Comparison of ENCODE assay signal across 8 cellular contexts in genomic region chr9:37784291-37784639, GRCh38. TPM values are rescaled to one million over a fixed set of nuclear protein-coding genes. Genes with fewer than 3 reads are reported as not detected.
DNase-seq lines count a peak whose midpoint lies in the region; ATAC-seq and TF ChIP-seq lines count a peak whose summit lies in the region.

No MANE protein-coding gene starts in this region.

- peaks cover 0 to 2% of the 10 kb centered on the region in 2 donors for H3K27me3 Mint-ChIP-seq in natural killer cell (ENCODE audit: low read depth in 2 of 2)

- DNase-seq in BJ (ENCODE audit: low read depth) = no peak
- DNase-seq in coronary artery (ENCODE audit: low spot score) = no peak
- DNase-seq in natural killer cell = no peak
- no peak for DNase-seq in MV-4-11 (lab: John Stamatoyannopoulos, UW)

- intact Hi-C loops in natural killer cell (cut with micrococcal nuclease) = no loop called here

- CTCF ChIA-PET in BJ (lab: Yijun Ruan, JAX) = interaction anchor here (0.7 to 2.6 kb wide), 3 partner anchors 13 to 58 kb away, joined by 3 to 7 read pairs (median 3); no protein-coding TSS in a partner anchor

- H3K4me3 ChIP-seq in BJ (ENCODE audit: low read depth, low read length) = peak overlapping the region; percentile 82
- H3K4me3 ChIP-seq in KMS-11 (IDR thresholded peaks at IDR 0.05; ENCODE audit: insufficient read depth, low read depth, low read length) = no peak overlapping the region
- H3K4me3 ChIP-seq in coronary artery = peak overlapping the region; percentile 99

- no peak for TF ChIP-seq CTCF in BJ (IDR thresholded peaks at IDR 0.05; ENCODE audit: insufficient read depth, low read depth, low read length)
- TF ChIP-seq CTCF in KMS-11 (conservative IDR thresholded peaks at IDR 0.05; ENCODE audit: low read depth, low read length) = no peak
- TF ChIP-seq CTCF in coronary artery (IDR thresholded peaks at IDR 0.05) = no peak
- TF ChIP-seq CTCF in natural killer cell (IDR thresholded peaks at IDR 0.05) = no peak

- peak in 1 of 3 donors; percentile 15 for ATAC-seq in natural killer cell
- no peak for ATAC-seq in GM19397 (IDR thresholded peaks at IDR 0.05; ENCODE audit: unreplicated experiment)
- no peak for ATAC-seq in HG03280 (IDR thresholded peaks at IDR 0.05; ENCODE audit: unreplicated experiment)
- no peak for ATAC-seq in GM18517 (IDR thresholded peaks at IDR 0.05; ENCODE audit: unreplicated experiment)

- H3K4me1 ChIP-seq in KMS-11 (ENCODE audit: low read depth, poor library complexity, severe bottlenecking) = peaks cover 21% of the 10 kb centered on the region

- no peaks in the 10 kb centered on the region for H3K9me3 Mint-ChIP-seq in natural killer cell

- peaks cover 35 to 43% of the 10 kb centered on the region in 2 donors for H3K4me1 Mint-ChIP-seq in natural killer cell

- POLR2A ChIA-PET in BJ (lab: Charles Lee) = no interaction called here

- peak overlapping the region; percentile 96 to 99 for H3K27ac Mint-ChIP-seq in natural killer cell

- peaks cover 5% of the 10 kb centered on the region; the same call in 1 of the 2 replicates for H3K36me3 ChIP-seq in BJ (ENCODE audit: control insufficient read depth, insufficient read depth, low read length)
- peaks cover 9% of the 10 kb centered on the region; the same call in 1 of the 2 replicates for H3K36me3 ChIP-seq in KMS-11 (ENCODE audit: insufficient read depth)

- H3K27me3 ChIP-seq in BJ (ENCODE audit: control insufficient read depth, insufficient read depth, low read length) = no peaks in the 10 kb centered on the region
- H3K27me3 ChIP-seq in KMS-11 (ENCODE audit: insufficient read depth, low read depth) = no peaks in the 10 kb centered on the region

- peaks cover 35% of the 10 kb centered on the region for H3K79me2 ChIP-seq in KMS-11 (ENCODE audit: insufficient read depth, low read depth)

- H3K36me3 Mint-ChIP-seq in natural killer cell = peaks cover 21% of the 10 kb centered on the region

- peak overlapping the region; percentile 98 for H3K4me3 Mint-ChIP-seq in natural killer cell

- peak overlapping the region; percentile 71 for H3K9ac ChIP-seq in KMS-11

- no peaks in the 10 kb centered on the region for H4K20me1 ChIP-seq in KMS-11 (ENCODE audit: insufficient read depth)

- peak overlapping the region; percentile 80 for H3K4me2 ChIP-seq in KMS-11

- H3K27ac ChIP-seq in KMS-11 (peak overlapping the region; percentile 67), coronary artery (peak overlapping the region; percentile 76 to 90)

- peak overlapping the region; percentile 97 for H2AFZ ChIP-seq in KMS-11 (ENCODE audit: low read depth)

RNA-seq across cellular contexts. Expression of gene EXOSC3, which starts 0.6 kb away (rescaled TPM):
- polyA plus RNA-seq in BJ (2011; rRNA removed) = 14.2 and 21.8 TPM in 2 replicates
- 7.7 and 10.4 TPM in 2 replicates for polyA minus RNA-seq in BJ (2011; rRNA and poly(A)+ RNA removed)
- total RNA-seq in natural killer cell = 10 to 100 TPM; 20.3 to 42.7 (median 24.5) TPM

RNA-seq across cellular contexts. Expression of gene DCAF10, which starts 16.3 kb away (rescaled TPM):
- polyA plus RNA-seq in BJ (2011; rRNA removed) = 22.0 and 25.2 TPM in 2 replicates
- polyA minus RNA-seq in BJ (2011; rRNA and poly(A)+ RNA removed) = 25.0 and 35.5 TPM in 2 replicates
- total RNA-seq in natural killer cell = 10 to 100 TPM; 12.9 to 21.0 (median 18.5) TPM

RNA-seq across cellular contexts. Expression of gene TRMT10B, which starts 30.7 kb away (rescaled TPM):
- 5.3 and 5.8 TPM in 2 replicates for polyA plus RNA-seq in BJ (2011; rRNA removed)
- polyA minus RNA-seq in BJ (2011; rRNA and poly(A)+ RNA removed) = 1.7 and 2.0 TPM in 2 replicates
- 10 to 100 TPM; 13.2 to 15.4 (median 13.3) TPM for total RNA-seq in natural killer cell
